Comparison of ENCODE assay signal across 8 cellular contexts in the genomic region with DNA sequence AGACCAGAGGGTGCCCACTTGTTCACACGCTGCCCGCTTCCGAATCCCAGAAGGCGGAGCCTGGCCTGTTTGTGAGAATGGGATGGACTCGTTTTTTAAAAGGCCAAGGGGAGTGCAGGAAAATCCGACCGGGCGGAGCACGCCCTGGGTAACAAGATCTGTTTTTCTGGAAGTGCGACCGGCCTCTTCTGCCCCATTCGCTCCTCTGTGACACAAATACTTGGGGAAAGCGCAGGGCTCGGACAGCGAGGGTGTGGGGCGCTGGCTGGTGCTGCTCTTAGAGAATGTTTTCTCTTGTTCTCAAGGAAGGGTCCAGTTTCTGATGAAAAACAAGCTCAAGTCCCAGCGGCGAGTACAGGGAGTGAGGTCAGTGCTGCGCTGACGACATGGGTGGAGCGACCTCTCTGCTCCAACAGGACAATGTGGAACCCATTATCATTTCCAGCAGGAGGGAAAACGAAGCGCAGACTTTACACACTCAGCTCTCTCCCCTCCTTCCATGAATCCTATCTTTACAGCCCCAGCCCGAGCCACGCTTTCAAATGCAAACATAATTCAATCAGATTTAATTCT. TPM values are rescaled to one million over a fixed set of nuclear protein-coding genes. Genes with fewer than 3 reads are reported as not detected.
DNase-seq lines count a peak whose midpoint lies in the region; ATAC-seq and TF ChIP-seq lines count a peak whose summit lies in the region.

No MANE protein-coding gene starts in this region.

- H3K4me3 Mint-ChIP-seq in activated CD4-positive, alpha-beta T cell treated with anti-CD3 and anti-CD28 coated beads, Interleukin-2, amount 10 ng/mL, durations not matched to agents 7 days and 5 days: peak overlapping the region; percentile 51

- peaks cover 17% of the 10 kb centered on the region for H3K4me1 ChIP-seq in body of pancreas

- H3K9me3 Mint-ChIP-seq in activated CD4-positive, alpha-beta T cell treated with anti-CD3 and anti-CD28 coated beads, Interleukin-2, amount 10 ng/mL, durations not matched to agents 7 days and 5 days: no peaks in the 10 kb centered on the region

- H3K27ac ChIP-seq in body of pancreas: peak overlapping the region in 1 of 4 donors; percentile 21

- H3K36me3 ChIP-seq in body of pancreas (replicated peaks in 1 of 2; ENCODE audit: insufficient read depth in 1 of 2, low read depth in 2 of 2): no peaks in the 10 kb centered on the region

- no peak for TF ChIP-seq CTCF in body of pancreas (IDR thresholded peaks at IDR 0.05)

- H3K9me3 ChIP-seq in body of pancreas: no peaks in the 10 kb centered on the region

- H3K4me3 ChIP-seq in body of pancreas (no peak overlapping the region), skeletal muscle cell (ENCODE audit: low read depth, low read length) (peak overlapping the region; percentile 51)

- intact Hi-C loops in body of pancreas (cut with DNase I): no loop called here

- no peak for DNase-seq in activated CD4-positive, alpha-beta T cell treated with anti-CD3 and anti-CD28 coated beads, Interleukin-2, amount 10 ng/mL, durations not matched to agents 7 days and 5 days
- DNase-seq in activated CD4-positive, alpha-beta T cell treated with anti-CD3 and anti-CD28 coated beads for 4 hours: no peak
- DNase-seq in body of pancreas (peak; percentile 18 to 61 (median 40)), iPS-NIHi7 (ENCODE audit: extremely low spot score) (peak; percentile 47), skeletal muscle cell (ENCODE audit: low read depth) (peak; percentile 24), UCSD-AML1 (lab: John Stamatoyannopoulos, UW; ENCODE audit: unreplicated experiment) (no peak), NCI-H1092 treated with DMSO at 0.1 percent for 48 hours (lab: John Stamatoyannopoulos, UW) (no peak)

- 27 to 52% methylated on average over 25 of the region's 25 CpGs for WGBS in body of pancreas, 2 donors

- peaks cover 25% of the 10 kb centered on the region for H3K27me3 Mint-ChIP-seq in activated CD4-positive, alpha-beta T cell treated with anti-CD3 and anti-CD28 coated beads, Interleukin-2, amount 10 ng/mL, durations not matched to agents 7 days and 5 days

- ATAC-seq in body of pancreas: no peak
- no peak for ATAC-seq in HG03139 (IDR thresholded peaks at IDR 0.05; ENCODE audit: unreplicated experiment)

- no peak overlapping the region for H3K27ac Mint-ChIP-seq in activated CD4-positive, alpha-beta T cell treated with anti-CD3 and anti-CD28 coated beads, Interleukin-2, amount 10 ng/mL, durations not matched to agents 7 days and 5 days

- CTCF ChIA-PET in activated CD4-positive, alpha-beta T cell treated with anti-CD3 and anti-CD28 coated beads, Interleukin-2, amount 10 ng/mL, durations not matched to agents 7 days and 5 days (lab: Charles Lee): interaction anchor here (0.7 to 1.5 kb wide), 4 partner anchors 14 to 91 kb away, joined by 3 to 4 read pairs (median 4); no protein-coding TSS in a partner anchor

- POLR2A ChIA-PET in activated CD4-positive, alpha-beta T cell treated with anti-CD3 and anti-CD28 coated beads, Interleukin-2, amount 10 ng/mL, durations not matched to agents 7 days and 5 days (lab: Charles Lee): no interaction called here

- no peaks in the 10 kb centered on the region for H3K36me3 Mint-ChIP-seq in activated CD4-positive, alpha-beta T cell treated with anti-CD3 and anti-CD28 coated beads, Interleukin-2, amount 10 ng/mL, durations not matched to agents 7 days and 5 days (ENCODE audit: low read depth)

- peak in 1 of 3 donors; percentile 17 for TF ChIP-seq POLR2A in body of pancreas (IDR thresholded peaks at IDR 0.05)

- H3K4me1 Mint-ChIP-seq in activated CD4-positive, alpha-beta T cell treated with anti-CD3 and anti-CD28 coated beads, Interleukin-2, amount 10 ng/mL, durations not matched to agents 7 days and 5 days: peaks cover 12% of the 10 kb centered on the region

- H3K27me3 ChIP-seq in body of pancreas: no peaks in the 10 kb centered on the region

RNA-seq across cellular contexts. Expression of a gene that starts 1.3 kb away (rescaled TPM):
- total RNA-seq in activated CD4-positive, alpha-beta T cell treated with anti-CD3 and anti-CD28 coated beads, Interleukin-2, amount 10 ng/mL, durations not matched to agents 7 days and 5 days: under 1 TPM; 0.37 to 0.84 TPM
- 10 to 100 TPM in 1 of 2 donors, 1 to 10 TPM in 1; 2.1 to 29.0 TPM for total RNA-seq in body of pancreas

RNA-seq across cellular contexts. Expression of a gene that starts 20.4 kb away (rescaled TPM):
- total RNA-seq in activated CD4-positive, alpha-beta T cell treated with anti-CD3 and anti-CD28 coated beads, Interleukin-2, amount 10 ng/mL, durations not matched to agents 7 days and 5 days: under 1 TPM in 1 of 2 experiments, not detected in 1; 0.05 TPM
- total RNA-seq in body of pancreas: under 1 TPM in 1 of 2 donors, not detected in 1; under 0.01 TPM

Comparison
In these comparisons a context has a peak if more than half of its experiments do, and no peak if none do; other contexts are left out.
1. DNase-seq: peak in body of pancreas (4 of 4), iPS-NIHi7 (single experiment) and skeletal muscle cell (single experiment); none in activated CD4-positive, alpha-beta T cell treated with anti-CD3 and anti-CD28 coated beads, Interleukin-2, amount 10 ng/mL, durations not matched to agents 7 days and 5 days (single experiment), activated CD4-positive, alpha-beta T cell treated with anti-CD3 and anti-CD28 coated beads for 4 hours (0 of 2), UCSD-AML1 (single experiment) and NCI-H1092 treated with DMSO at 0.1 percent for 48 hours (single experiment).